In genomic region chr7:13765853-13766252, GRCh38 we compare ENCODE assay signal across 1 cellular context.
TF ChIP-seq lines count a peak whose summit lies in the region.

No MANE protein-coding gene starts in this region.

TF ChIP-seq in K562, 482 proteins besides CTCF, POLR2A, EP300 and RAD21 (continued from another document):
- TF ChIP-seq, protein P1, sequence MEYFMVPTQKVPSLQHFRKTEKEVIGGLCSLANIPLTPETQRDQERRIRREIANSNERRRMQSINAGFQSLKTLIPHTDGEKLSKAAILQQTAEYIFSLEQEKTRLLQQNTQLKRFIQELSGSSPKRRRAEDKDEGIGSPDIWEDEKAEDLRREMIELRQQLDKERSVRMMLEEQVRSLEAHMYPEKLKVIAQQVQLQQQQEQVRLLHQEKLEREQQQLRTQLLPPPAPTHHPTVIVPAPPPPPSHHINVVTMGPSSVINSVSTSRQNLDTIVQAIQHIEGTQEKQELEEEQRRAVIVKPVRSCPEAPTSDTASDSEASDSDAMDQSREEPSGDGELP (CRISPR knock-in tag; IDR thresholded peaks at IDR 0.05; ENCODE audit: borderline replicate concordance), result peak; percentile 66; the same call in 1 of the 2 replicates
- TF ChIP-seq FOXK2 (conservative IDR thresholded peaks at IDR 0.05 in 1 of 2, IDR thresholded peaks at IDR 0.05 in 1 of 2; ENCODE audit: low read depth in 2 of 2) (0 out of 4 replicates have a peak, but pooled peaks of 1 of the 2 experiments have one; percentile 15), EGR1 (conservative IDR thresholded peaks at IDR 0.05) (peak; percentile 60), MNT (conservative IDR thresholded peaks at IDR 0.05) (0 out of 4 replicates have a peak, but pooled peaks of 1 of the 2 experiments have one; percentile 30), CXXC5 (CRISPR knock-in tag; IDR thresholded peaks at IDR 0.05) (peak; percentile 60), MAX (CRISPR knock-in tag; IDR thresholded peaks at IDR 0.05) (peak; percentile 15; the same call in 1 of the 2 replicates)
